18 cellular contexts compared by ENCODE assay signal in the genomic region with DNA sequence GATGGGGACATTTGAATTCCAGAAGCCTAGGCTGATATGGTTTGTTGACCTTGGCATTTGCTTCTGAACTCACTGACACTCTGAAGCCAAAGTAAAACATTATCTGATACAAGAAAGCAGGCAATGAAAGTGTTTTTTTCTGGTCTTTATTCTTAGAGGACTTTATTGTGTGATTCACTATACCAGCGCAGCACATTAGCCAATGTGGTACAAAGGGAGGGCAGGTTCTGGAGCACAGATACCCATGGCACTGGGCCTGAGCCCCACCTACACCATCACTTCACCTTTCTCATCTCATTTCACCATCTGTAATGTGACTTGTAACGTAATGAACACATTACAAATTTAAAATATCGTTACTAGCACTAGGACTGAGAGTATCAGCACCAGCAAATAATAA.
DNase-seq lines count a peak whose midpoint lies in the region; ATAC-seq, FAIRE-seq and TF ChIP-seq lines count a peak whose summit lies in the region.
"Had no signal": no experiment of that assay in that cellular context is flagged by ENCODE, and none has a peak within 500 bp of the region (broad histone marks: within the 10 kb centered on the region; RNA-seq: fewer than 3 reads in every experiment).

No MANE protein-coding gene starts in this region.

- H3K27me3 Mint-ChIP-seq in stimulated activated naive B cell treated with anti-CD40 and anti-IgM and Interleukin-4, amounts not matched to agents 10 μg/mL and 1 μg/mL and 100 μg/mL, for 72 hours: peaks cover 7 to 8% of the 10 kb centered on the region in 2 donors

- ATAC-seq in stimulated activated naive B cell treated with anti-CD40 and anti-IgM and Interleukin-4, amounts not matched to agents 10 μg/mL and 1 μg/mL and 100 μg/mL, for 72 hours (replicated peaks): no peak
- no peak for ATAC-seq in HG02571 (IDR thresholded peaks at IDR 0.05; ENCODE audit: unreplicated experiment)

- H3K36me3 Mint-ChIP-seq in stimulated activated naive B cell treated with anti-CD40 and anti-IgM and Interleukin-4, amounts not matched to agents 10 μg/mL and 1 μg/mL and 100 μg/mL, for 72 hours: peaks cover 5 to 9% of the 10 kb centered on the region in 2 donors

- H3K4me3 Mint-ChIP-seq in stimulated activated naive B cell treated with anti-CD40 and anti-IgM and Interleukin-4, amounts not matched to agents 10 μg/mL and 1 μg/mL and 100 μg/mL, for 72 hours: no peak overlapping the region
- H3K4me3 Mint-ChIP-seq: activated T-helper 1 cell treated with anti-CD3 and anti-CD28 coated beads, Interleukin-12 subunit alpha, Interleukin-12 subunit beta, Interleukin-2, Interleukin-4 antibody, amounts not matched to agents 30 ng/mL and 10 ng/mL and 1 ng/mL, durations not matched to agents 14 hours and 24 hours and 36 hours had no signal

- TF ChIP-seq CTCF in VCaP (conservative IDR thresholded peaks at IDR 0.05) (no peak), fibroblast of pulmonary artery (IDR thresholded peaks at IDR 0.05; ENCODE audit: low read length, missing control alignments) (no peak), osteoblast (IDR thresholded peaks at IDR 0.05; ENCODE audit: extremely low read depth, low read depth, low read length) (no peak)

- FAIRE-seq in H54 (lab: Jason Lieb, UNC): no peak
- FAIRE-seq: G401.6, islet of Langerhans had no signal

- no peaks in the 10 kb centered on the region for H3K27me3 ChIP-seq in ACC112 (ENCODE audit: insufficient read depth, low read length)
- H3K27me3 ChIP-seq in osteoblast (ENCODE audit: insufficient read depth, low read length): no peaks in the 10 kb centered on the region
- H3K27me3 ChIP-seq: tibial nerve had no signal

- H3K36me3 ChIP-seq in ACC112 (ENCODE audit: insufficient read depth, low read length): no peaks in the 10 kb centered on the region
- no peaks in the 10 kb centered on the region for H3K36me3 ChIP-seq in osteoblast (ENCODE audit: insufficient read depth, low read length)
- H3K36me3 ChIP-seq: tibial nerve had no signal

- H2AFZ ChIP-seq in ACC112 (ENCODE audit: low read length, unreplicated experiment) (peak overlapping the region; percentile 36), osteoblast (ENCODE audit: low read length) (no peak overlapping the region)

- H3K4me3 ChIP-seq in ACC112 (ENCODE audit: low read depth, low read length): peak overlapping the region; percentile 63
- no peak overlapping the region for H3K4me3 ChIP-seq in fibroblast of pulmonary artery (replicated peaks; ENCODE audit: low read depth, low read length)
- no peak overlapping the region for H3K4me3 ChIP-seq in osteoblast (ENCODE audit: insufficient read depth, low read length)
- H3K4me3 ChIP-seq: tibial nerve had no signal

- peaks cover 0 to 9% of the 10 kb centered on the region in 2 donors for H3K4me1 Mint-ChIP-seq in stimulated activated naive B cell treated with anti-CD40 and anti-IgM and Interleukin-4, amounts not matched to agents 10 μg/mL and 1 μg/mL and 100 μg/mL, for 72 hours

- DNase-seq in fibroblast of pulmonary artery (ENCODE audit: low read depth): peak; percentile 50
- no peak for DNase-seq in osteoblast (ENCODE audit: insufficient read length, low spot score, missing footprints)
- DNase-seq in stimulated activated naive B cell treated with anti-CD40 and anti-IgM and Interleukin-4, amounts not matched to agents 10 μg/mL and 1 μg/mL and 100 μg/mL, for 72 hours: no peak
- DNase-seq in H54 (ENCODE audit: insufficient read length, low spot score): no peak
- no peak for DNase-seq in stimulated activated CD4-positive, alpha-beta T cell treated with anti-CD3 and anti-CD28 coated beads, Interleukin-4, amount 100 ng/mL, for 1 hour
- DNase-seq: activated CD4-positive, alpha-beta T cell treated with anti-CD3 and anti-CD28 coated beads, Interleukin-2, amount 50 U/mL, for 1 hour; anterior cingulate cortex; effector CD4-positive, alpha-beta T cell; NCI-H2081; stimulated activated CD4-positive, alpha-beta T cell treated with anti-CD3 and anti-CD28 coated beads, Interleukin-2, amount 100 ng/mL, for 24 hours; stimulated activated CD8-positive, alpha-beta memory T cell treated with anti-CD3 and anti-CD28 coated beads, Interleukin-4, amount 100 ng/mL, for 48 hours had no signal

- H3K9me3 Mint-ChIP-seq in stimulated activated naive B cell treated with anti-CD40 and anti-IgM and Interleukin-4, amounts not matched to agents 10 μg/mL and 1 μg/mL and 100 μg/mL, for 72 hours: peaks cover 0 to 3% of the 10 kb centered on the region in 2 donors
- H3K9me3 Mint-ChIP-seq: activated T-helper 1 cell treated with anti-CD3 and anti-CD28 coated beads, Interleukin-12 subunit alpha, Interleukin-12 subunit beta, Interleukin-2, Interleukin-4 antibody, amounts not matched to agents 30 ng/mL and 10 ng/mL and 1 ng/mL, durations not matched to agents 14 hours and 24 hours and 36 hours had no signal

- no peak overlapping the region for H3K27ac Mint-ChIP-seq in stimulated activated naive B cell treated with anti-CD40 and anti-IgM and Interleukin-4, amounts not matched to agents 10 μg/mL and 1 μg/mL and 100 μg/mL, for 72 hours
- H3K27ac Mint-ChIP-seq: activated T-helper 1 cell treated with anti-CD3 and anti-CD28 coated beads, Interleukin-12 subunit alpha, Interleukin-12 subunit beta, Interleukin-2, Interleukin-4 antibody, amounts not matched to agents 30 ng/mL and 10 ng/mL and 1 ng/mL, durations not matched to agents 14 hours and 24 hours and 36 hours had no signal

- H3K79me2 ChIP-seq in ACC112 (ENCODE audit: control insufficient read depth, insufficient read depth, low read length, unreplicated experiment) (no peaks in the 10 kb centered on the region), osteoblast (ENCODE audit: insufficient read depth, low read length) (no peaks in the 10 kb centered on the region)

- TF ChIP-seq POLR2A in H54 (IDR thresholded peaks at IDR 0.05; ENCODE audit: low read depth, low read length): no peak

- peak overlapping the region; percentile 79 for H3K4me2 ChIP-seq in osteoblast (ENCODE audit: insufficient read depth, low read length)

- H3K9me3 ChIP-seq in osteoblast (ENCODE audit: low read depth, low read length): no peaks in the 10 kb centered on the region

- H4K20me1 ChIP-seq in osteoblast (ENCODE audit: insufficient read depth, low read length): no peaks in the 10 kb centered on the region

- H3K27ac ChIP-seq in ACC112 (ENCODE audit: low read depth, low read length): peak overlapping the region; percentile 96
- peak overlapping the region; percentile 14; the same call in 1 of the 2 replicates for H3K27ac ChIP-seq in VCaP
- H3K27ac ChIP-seq in osteoblast (ENCODE audit: low read depth, low read length): peak overlapping the region; percentile 99

- H3K4me1 ChIP-seq in ACC112 (ENCODE audit: control insufficient read depth, insufficient read depth, low read length, unreplicated experiment) (peaks cover 59% of the 10 kb centered on the region), osteoblast (ENCODE audit: insufficient read depth, low read length) (peaks cover 52% of the 10 kb centered on the region)

Comparison
In these comparisons a context has a peak if more than half of its experiments do, and no peak if none do; other contexts are left out.
1. H3K27ac ChIP-seq: peak in every context shown above with its lines; median percentile 99 in osteoblast; 96 in ACC112; 14 in VCaP.